In the genomic region with DNA sequence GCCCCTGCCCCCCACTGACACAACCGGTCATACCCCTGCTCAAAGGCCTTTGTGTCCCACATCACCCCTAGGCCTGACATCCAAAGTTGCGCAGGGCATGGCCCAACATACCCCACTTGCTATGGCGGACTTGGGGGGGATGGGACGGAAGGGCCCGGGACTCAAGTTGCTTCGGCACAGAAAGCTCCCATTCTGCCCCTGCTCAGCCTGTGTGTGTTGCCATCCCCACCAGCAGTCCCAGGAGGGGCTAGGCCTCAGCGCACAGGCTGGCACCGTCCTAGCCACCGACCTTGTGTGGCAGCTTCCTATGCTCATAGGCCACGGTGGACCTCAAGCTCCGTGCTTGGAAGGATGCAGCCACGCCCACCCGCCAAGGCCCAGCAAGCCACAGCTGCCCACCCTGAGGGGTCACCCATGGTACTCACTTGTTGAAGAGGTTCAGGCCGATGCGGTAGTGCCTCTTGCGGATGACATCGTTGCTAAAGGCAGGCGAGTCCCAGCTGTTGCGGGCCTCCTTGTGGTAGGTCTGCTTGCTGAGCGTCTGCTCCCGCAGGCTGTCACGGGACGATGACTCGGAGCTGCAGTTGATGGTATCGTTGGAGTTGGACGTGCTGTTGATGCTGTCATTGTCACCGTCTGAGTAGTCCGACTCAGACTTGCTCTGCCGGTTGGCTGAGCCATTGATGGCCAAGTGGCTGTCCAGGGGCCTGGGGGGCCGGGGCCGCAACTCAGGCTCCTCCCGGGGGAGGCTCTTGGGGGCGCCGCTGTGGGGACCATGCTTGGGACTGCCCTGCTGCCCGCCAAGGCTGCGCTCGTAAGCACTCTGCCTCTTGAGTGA, we compare ENCODE assay signal across 1 cellular context.
TF ChIP-seq lines count a peak whose summit lies in the region.

No MANE protein-coding gene starts in this region.

TF ChIP-seq in SK-N-SH, 30 proteins besides CTCF, POLR2A, EP300 and RAD21 (continued from another document):
- no peak for TF ChIP-seq RFX5 (IDR thresholded peaks at IDR 0.05; ENCODE audit: low read length)
- no peak for TF ChIP-seq TAF1 (IDR thresholded peaks at IDR 0.05; ENCODE audit: borderline replicate concordance, low read depth, low read length)
- TF ChIP-seq ZBTB33 (IDR thresholded peaks at IDR 0.05; ENCODE audit: borderline replicate concordance, low read depth): no peak
- no peak for TF ChIP-seq SMC3 (IDR thresholded peaks at IDR 0.05; ENCODE audit: low read depth, low read length)
- TF ChIP-seq, protein P1, sequence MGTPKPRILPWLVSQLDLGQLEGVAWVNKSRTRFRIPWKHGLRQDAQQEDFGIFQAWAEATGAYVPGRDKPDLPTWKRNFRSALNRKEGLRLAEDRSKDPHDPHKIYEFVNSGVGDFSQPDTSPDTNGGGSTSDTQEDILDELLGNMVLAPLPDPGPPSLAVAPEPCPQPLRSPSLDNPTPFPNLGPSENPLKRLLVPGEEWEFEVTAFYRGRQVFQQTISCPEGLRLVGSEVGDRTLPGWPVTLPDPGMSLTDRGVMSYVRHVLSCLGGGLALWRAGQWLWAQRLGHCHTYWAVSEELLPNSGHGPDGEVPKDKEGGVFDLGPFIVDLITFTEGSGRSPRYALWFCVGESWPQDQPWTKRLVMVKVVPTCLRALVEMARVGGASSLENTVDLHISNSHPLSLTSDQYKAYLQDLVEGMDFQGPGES (IDR thresholded peaks at IDR 0.05; ENCODE audit: low read depth, low read length): no peak
